In genomic region chr20:10714236-10714975, GRCh38 we compare ENCODE assay signal across 1 cellular context.
TF ChIP-seq lines count a peak whose summit lies in the region.

No MANE protein-coding gene starts in this region.

TF ChIP-seq in IMR-90, 13 proteins besides CTCF, POLR2A, EP300 and RAD21 (continued from another document):
- TF ChIP-seq, protein P1, sequence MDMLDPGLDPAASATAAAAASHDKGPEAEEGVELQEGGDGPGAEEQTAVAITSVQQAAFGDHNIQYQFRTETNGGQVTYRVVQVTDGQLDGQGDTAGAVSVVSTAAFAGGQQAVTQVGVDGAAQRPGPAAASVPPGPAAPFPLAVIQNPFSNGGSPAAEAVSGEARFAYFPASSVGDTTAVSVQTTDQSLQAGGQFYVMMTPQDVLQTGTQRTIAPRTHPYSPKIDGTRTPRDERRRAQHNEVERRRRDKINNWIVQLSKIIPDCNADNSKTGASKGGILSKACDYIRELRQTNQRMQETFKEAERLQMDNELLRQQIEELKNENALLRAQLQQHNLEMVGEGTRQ (IDR thresholded peaks at IDR 0.05; ENCODE audit: low read depth, low read length) = no peak
- TF ChIP-seq CHD1 (IDR thresholded peaks at IDR 0.05; ENCODE audit: low read depth, low read length) = no peak
- TF ChIP-seq RCOR1 (IDR thresholded peaks at IDR 0.05; ENCODE audit: insufficient replicate concordance, low read length) = no peak
